Comparison of ENCODE assay signal across 16 cellular contexts in the genomic region with DNA sequence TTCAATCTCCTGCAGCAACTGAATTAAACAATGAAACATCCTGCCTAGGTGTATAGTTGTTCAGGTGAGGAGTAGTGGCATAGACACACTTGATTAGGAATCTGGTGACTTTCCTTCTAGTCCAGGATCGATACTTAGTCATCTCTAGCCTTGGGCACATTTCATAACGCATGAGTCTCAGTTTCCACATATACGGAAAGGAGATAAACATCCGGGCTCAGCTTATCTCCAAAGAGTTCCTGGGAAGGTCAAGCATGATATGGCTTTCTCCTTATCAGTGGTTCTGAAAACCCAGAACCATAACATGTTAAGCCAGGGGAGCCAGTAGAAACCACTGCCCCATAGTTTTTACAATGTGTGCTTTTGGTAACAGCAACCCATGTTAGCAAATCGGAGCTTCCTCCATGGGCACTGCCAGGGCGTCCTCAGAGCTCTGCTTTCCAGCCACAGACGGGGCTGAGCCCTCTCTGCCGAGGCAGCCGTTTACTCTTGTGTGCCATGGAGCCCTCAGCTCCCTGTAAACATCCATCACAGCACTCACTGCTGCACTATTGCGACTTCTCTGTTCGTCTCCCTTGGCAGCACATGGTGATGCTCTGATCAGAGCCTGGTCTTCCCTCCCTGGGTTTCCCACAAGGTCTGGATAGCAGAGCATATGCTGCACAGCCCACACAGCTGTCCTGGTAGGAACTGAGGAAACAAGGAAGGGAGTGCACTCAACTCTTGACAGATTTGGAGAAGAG. TPM values are rescaled to one million over a fixed set of nuclear protein-coding genes. Genes with fewer than 3 reads are reported as not detected.
DNase-seq lines count a peak whose midpoint lies in the region; ATAC-seq and TF ChIP-seq lines count a peak whose summit lies in the region.
"Had no signal": no experiment of that assay in that cellular context is flagged by ENCODE, and none has a peak within 500 bp of the region (broad histone marks: within the 10 kb centered on the region; RNA-seq: fewer than 3 reads in every experiment).

No MANE protein-coding gene starts in this region.

- peak; percentile 54 for DNase-seq in activated effector memory CD4-positive, alpha-beta T cell treated with anti-CD3 and anti-CD28 coated beads, Interleukin-2, amount 50 U/mL, for 16 hours
- no peak for DNase-seq in activated effector memory CD4-positive, alpha-beta T cell treated with Interleukin-2 at 50 U/mL for 16 hours
- DNase-seq in PC-3 (peak; percentile 54), cortex of kidney (lab: John Stamatoyannopoulos, UW) (no peak)
- DNase-seq in central memory CD8-positive, alpha-beta T cell (ENCODE audit: low spot score in 2 of 2) = no peak
- DNase-seq in stimulated activated CD8-positive, alpha-beta memory T cell treated with anti-CD3 and anti-CD28 coated beads, Interleukin-4, amount 100 ng/mL, for 48 hours = peak; percentile 24
- no peak for DNase-seq in effector memory CD4-positive, alpha-beta T cell
- DNase-seq: DMS 273 treated with DMSO at 0.1 percent for 48 hours, foreskin melanocyte, HFFc6, KG1, left lung, NCI-H1436 treated with DMSO at 0.1 percent for 48 hours had no signal

- H3K9me3 Mint-ChIP-seq in central memory CD8-positive, alpha-beta T cell = no peaks in the 10 kb centered on the region
- H3K9me3 Mint-ChIP-seq: HFFc6 had no signal

- no peak overlapping the region for H3K4me3 ChIP-seq in PC-3 (ENCODE audit: low read length)
- H3K4me3 ChIP-seq in effector memory CD4-positive, alpha-beta T cell (ENCODE audit: insufficient read depth, low read depth, low read length, poor library complexity, severe bottlenecking) = no peak overlapping the region
- H3K4me3 ChIP-seq: left lung had no signal

- H3K36me3 Mint-ChIP-seq in central memory CD8-positive, alpha-beta T cell (ENCODE audit: insufficient read depth) = peaks cover 11% of the 10 kb centered on the region

- H3K27ac ChIP-seq in PC-3 (ENCODE audit: low read length) = no peak overlapping the region
- H3K27ac ChIP-seq in effector memory CD4-positive, alpha-beta T cell (ENCODE audit: insufficient read depth, low read length, poor library complexity, severe bottlenecking) = no peak overlapping the region
- H3K27ac ChIP-seq: left lung, parathyroid adenoma had no signal

- H3K27ac Mint-ChIP-seq in central memory CD8-positive, alpha-beta T cell (ENCODE audit: low read depth) = peak overlapping the region; percentile 66
- H3K27ac Mint-ChIP-seq: activated CD8-positive, alpha-beta memory T cell treated with anti-CD3 and anti-CD28 coated beads, Interleukin-2, amount 10 ng/mL, durations not matched to agents 7 days and 5 days; HFFc6 had no signal

- H3K36me3 ChIP-seq in PC-3 (ENCODE audit: low read depth, low read length) = peaks cover 7% of the 10 kb centered on the region; the same call in 1 of the 2 replicates
- no peaks in the 10 kb centered on the region for H3K36me3 ChIP-seq in effector memory CD4-positive, alpha-beta T cell (ENCODE audit: control insufficient read depth, insufficient read depth, low read length)
- H3K36me3 ChIP-seq: left lung had no signal

- no peaks in the 10 kb centered on the region for H3K27me3 ChIP-seq in PC-3 (ENCODE audit: low read length)
- H3K27me3 ChIP-seq in effector memory CD4-positive, alpha-beta T cell (replicated peaks; ENCODE audit: control insufficient read depth, insufficient read depth, low read length, poor library complexity, severe bottlenecking) = no peaks in the 10 kb centered on the region
- H3K27me3 ChIP-seq: left lung had no signal

- CTCF ChIA-PET in PC-3 (lab: Charles Lee) = no interaction called here

- intact Hi-C loops in PC-3 (cut with micrococcal nuclease) = loop anchor here (10.0 kb wide), 1 partner anchor 110 kb away; no protein-coding TSS in a partner anchor

- ATAC-seq in PC-3 (no peak), GM19035 (IDR thresholded peaks at IDR 0.05; ENCODE audit: unreplicated experiment) (no peak)
- no peak for ATAC-seq in central memory CD8-positive, alpha-beta T cell (replicated peaks; ENCODE audit: extremely low read depth, poor library complexity, severe bottlenecking)
- ATAC-seq: left lung had no signal

- H3K4me3 Mint-ChIP-seq in central memory CD8-positive, alpha-beta T cell = no peak overlapping the region
- H3K4me3 Mint-ChIP-seq: activated CD8-positive, alpha-beta memory T cell treated with anti-CD3 and anti-CD28 coated beads, Interleukin-2, amount 10 ng/mL, durations not matched to agents 7 days and 5 days; HFFc6 had no signal

- H3F3A ChIP-seq in PC-3 (ENCODE audit: low read length, unreplicated experiment) = no peaks in the 10 kb centered on the region

- H3K4me1 Mint-ChIP-seq in central memory CD8-positive, alpha-beta T cell = peaks cover 76% of the 10 kb centered on the region

- peaks cover 29% of the 10 kb centered on the region for H3K4me1 ChIP-seq in PC-3 (ENCODE audit: insufficient read depth, low read length)
- peaks cover 28% of the 10 kb centered on the region for H3K4me1 ChIP-seq in effector memory CD4-positive, alpha-beta T cell (ENCODE audit: control insufficient read depth, insufficient read depth, low read length, poor library complexity, severe bottlenecking)
- H3K4me1 ChIP-seq: parathyroid adenoma had no signal

- H3K9me3 ChIP-seq in PC-3 (ENCODE audit: low read length) = no peaks in the 10 kb centered on the region
- no peaks in the 10 kb centered on the region for H3K9me3 ChIP-seq in effector memory CD4-positive, alpha-beta T cell (ENCODE audit: control insufficient read depth, low read length)
- H3K9me3 ChIP-seq: left lung had no signal

- H3K4me2 ChIP-seq in PC-3 (ENCODE audit: low read length) = no peak overlapping the region

- no peaks in the 10 kb centered on the region for H3K9me2 ChIP-seq in PC-3 (replicated peaks; ENCODE audit: low read length)

- POLR2A ChIA-PET in PC-3 (lab: Charles Lee; ENCODE audit: unreplicated experiment) = no interaction called here

- no TSS peak for BruUV-seq in PC-3 (replicated peaks; lab: Mats Ljungman, UMichigan)

- H3K27me3 Mint-ChIP-seq in central memory CD8-positive, alpha-beta T cell = no peaks in the 10 kb centered on the region
- H3K27me3 Mint-ChIP-seq: activated CD8-positive, alpha-beta memory T cell treated with anti-CD3 and anti-CD28 coated beads, Interleukin-2, amount 10 ng/mL, durations not matched to agents 7 days and 5 days had no signal

- no peak for TF ChIP-seq CTCF in PC-3 (conservative IDR thresholded peaks at IDR 0.05; ENCODE audit: low read depth, low read length)

- H3K9ac ChIP-seq in PC-3 (ENCODE audit: low read length) = no peak overlapping the region
- H3K9ac ChIP-seq: parathyroid adenoma had no signal

- no peak overlapping the region for H2AFZ ChIP-seq in PC-3 (ENCODE audit: low read length)
- H2AFZ ChIP-seq: parathyroid adenoma had no signal

- H4K20me1 ChIP-seq in PC-3 (ENCODE audit: low read length) = 0 out of 2 replicates have a peak, but pooled peaks cover 4% of the 10 kb centered on the region

- H3K79me2 ChIP-seq in PC-3 (ENCODE audit: low read length) = peaks cover 49% of the 10 kb centered on the region
- H3K79me2 ChIP-seq: parathyroid adenoma had no signal

RNA-seq across cellular contexts. Expression of a gene that starts 34.6 kb away (rescaled TPM):
- total RNA-seq in PC-3 (2014; rRNA removed) = 55.2 and 77.8 TPM in 2 replicates

Comparison
In these comparisons a context has a peak if more than half of its experiments do, and no peak if none do; other contexts are left out.
1. DNase-seq: peak in activated effector memory CD4-positive, alpha-beta T cell treated with anti-CD3 and anti-CD28 coated beads, Interleukin-2, amount 50 U/mL, for 16 hours (single experiment), PC-3 (single experiment) and stimulated activated CD8-positive, alpha-beta memory T cell treated with anti-CD3 and anti-CD28 coated beads, Interleukin-4, amount 100 ng/mL, for 48 hours (single experiment); none in activated effector memory CD4-positive, alpha-beta T cell treated with Interleukin-2 at 50 U/mL for 16 hours (single experiment), central memory CD8-positive, alpha-beta T cell (0 of 2), cortex of kidney (single experiment) and effector memory CD4-positive, alpha-beta T cell (0 of 3).